In the genomic region with DNA sequence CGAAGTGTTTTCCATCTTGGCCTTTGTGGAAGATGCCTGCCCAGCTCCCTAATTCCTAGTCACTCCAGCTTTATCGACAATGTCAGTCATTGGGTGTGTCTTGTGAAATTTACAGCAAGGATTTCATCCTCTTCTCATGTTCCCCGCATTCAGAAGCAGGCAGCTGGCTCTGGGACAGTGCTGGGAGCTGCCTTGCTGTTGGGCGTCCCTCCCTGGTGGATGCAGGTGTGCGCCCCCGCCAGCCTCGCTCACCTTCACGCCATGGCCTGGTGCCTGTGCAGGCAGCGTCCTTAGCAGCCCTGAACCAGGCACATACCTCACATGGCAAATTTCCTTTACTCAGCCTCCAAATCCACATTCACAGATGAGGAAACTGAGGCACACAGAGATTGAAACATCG, we compare ENCODE assay signal across 1 cellular context.
TF ChIP-seq lines count a peak whose summit lies in the region.

No MANE protein-coding gene starts in this region.

TF ChIP-seq in IMR-90, 13 proteins besides CTCF, POLR2A, EP300 and RAD21 (continued from another document):
- TF ChIP-seq RFX5 (IDR thresholded peaks at IDR 0.05; ENCODE audit: low read depth, low read length) (no peak), CEBPB (IDR thresholded peaks at IDR 0.05; ENCODE audit: low read depth, low read length) (no peak), MAFK (IDR thresholded peaks at IDR 0.05; ENCODE audit: low read depth, low read length) (no peak), CHD1 (IDR thresholded peaks at IDR 0.05; ENCODE audit: low read depth, low read length) (no peak), NFE2L2 (IDR thresholded peaks at IDR 0.05; ENCODE audit: low read depth, low read length) (no peak), USF2 (IDR thresholded peaks at IDR 0.05; ENCODE audit: low read depth, low read length) (no peak)
